ENCODE assay signal across 9 cellular contexts in genomic region chr22:46769191-46769675, GRCh38. TPM values are rescaled to one million over a fixed set of nuclear protein-coding genes. Genes with fewer than 3 reads are reported as not detected.
DNase-seq lines count a peak whose midpoint lies in the region; ATAC-seq, FAIRE-seq and TF ChIP-seq lines count a peak whose summit lies in the region.
"Had no signal": no experiment of that assay in that cellular context is flagged by ENCODE, and none has a peak within 500 bp of the region (broad histone marks: within the 10 kb centered on the region; RNA-seq: fewer than 3 reads in every experiment).

No MANE protein-coding gene starts in this region.

- TF ChIP-seq CTCF in OCI-LY1 (IDR thresholded peaks at IDR 0.05; ENCODE audit: low read length) = no peak

- no peak overlapping the region for H2AFZ ChIP-seq in OCI-LY1 (ENCODE audit: low read length)

- H3K4me3 Mint-ChIP-seq in stimulated activated memory B cell treated with anti-CD40 and anti-IgM and Interleukin-4, amounts not matched to agents 10 μg/mL and 1 μg/mL and 100 μg/mL, for 72 hours = peak overlapping the region; percentile 71

- H3K27me3 ChIP-seq in OCI-LY1 (ENCODE audit: insufficient read depth, low read length) = no peaks in the 10 kb centered on the region

- H3K9me3 ChIP-seq in OCI-LY1 (ENCODE audit: low read length) = no peaks in the 10 kb centered on the region
- H3K9me3 ChIP-seq: A549 had no signal

- peak overlapping the region; percentile 69 for H3K4me2 ChIP-seq in OCI-LY1 (ENCODE audit: low read length)
- H3K4me2 ChIP-seq: A549 had no signal

- intact Hi-C loops in Right ventricle myocardium superior (cut with DNase I) = no loop called here

- peak overlapping the region; percentile 97 for H3K27ac ChIP-seq in OCI-LY1 (ENCODE audit: low read depth, low read length, poor library complexity, severe bottlenecking)
- H3K27ac ChIP-seq: A549 had no signal

- H3K4me1 Mint-ChIP-seq in stimulated activated memory B cell treated with anti-CD40 and anti-IgM and Interleukin-4, amounts not matched to agents 10 μg/mL and 1 μg/mL and 100 μg/mL, for 72 hours = peaks cover 84% of the 10 kb centered on the region

- H3K9ac ChIP-seq in OCI-LY1 (ENCODE audit: low read length) = peak overlapping the region; percentile 69

- peak overlapping the region; percentile 51 for H3K4me3 ChIP-seq in OCI-LY1 (ENCODE audit: low read depth, low read length, poor library complexity, severe bottlenecking)
- H3K4me3 ChIP-seq: A549 had no signal

- H3K27me3 Mint-ChIP-seq in stimulated activated memory B cell treated with anti-CD40 and anti-IgM and Interleukin-4, amounts not matched to agents 10 μg/mL and 1 μg/mL and 100 μg/mL, for 72 hours = no peaks in the 10 kb centered on the region

- H3F3A ChIP-seq in OCI-LY1 (ENCODE audit: insufficient read depth, low read length) = no peaks in the 10 kb centered on the region

- H3K4me1 ChIP-seq in OCI-LY1 (ENCODE audit: insufficient read depth, low read length, severe bottlenecking) = peaks cover 81% of the 10 kb centered on the region

- H4K20me1 ChIP-seq in OCI-LY1 (ENCODE audit: insufficient read depth, low read length) = no peaks in the 10 kb centered on the region

- H3K27ac Mint-ChIP-seq in stimulated activated memory B cell treated with anti-CD40 and anti-IgM and Interleukin-4, amounts not matched to agents 10 μg/mL and 1 μg/mL and 100 μg/mL, for 72 hours = peak overlapping the region; percentile 91

- peaks cover 33% of the 10 kb centered on the region for H3K36me3 Mint-ChIP-seq in stimulated activated memory B cell treated with anti-CD40 and anti-IgM and Interleukin-4, amounts not matched to agents 10 μg/mL and 1 μg/mL and 100 μg/mL, for 72 hours

- no peak for FAIRE-seq in RCC 7860 (lab: Jason Lieb, UNC)
- FAIRE-seq: A549 had no signal

- DNase-seq in NCI-H2081 (lab: John Stamatoyannopoulos, UW) = peak; percentile 66 to 83
- no peak for DNase-seq in NCI-H2081 treated with DMSO at 0.1 percent for 48 hours (lab: John Stamatoyannopoulos, UW)
- peak; percentile 75 for DNase-seq in Right ventricle myocardium superior
- DNase-seq in iPS-NIHi7 (ENCODE audit: extremely low spot score) = no peak
- DNase-seq in RCC 7860 (ENCODE audit: low spot score) = no peak
- no peak for DNase-seq in hepatic stellate cell (ENCODE audit: low spot score)

- H3K36me3 ChIP-seq in OCI-LY1 (ENCODE audit: insufficient read depth, low read length) = no peaks in the 10 kb centered on the region

- no peaks in the 10 kb centered on the region for H3K9me3 Mint-ChIP-seq in stimulated activated memory B cell treated with anti-CD40 and anti-IgM and Interleukin-4, amounts not matched to agents 10 μg/mL and 1 μg/mL and 100 μg/mL, for 72 hours

- peak; percentile 66 for ATAC-seq in Right ventricle myocardium superior (ENCODE audit: poor library complexity)
- ATAC-seq in stimulated activated memory B cell treated with anti-CD40 and anti-IgM and Interleukin-4, amounts not matched to agents 10 μg/mL and 1 μg/mL and 100 μg/mL, for 72 hours = peak; percentile 55
- ATAC-seq: A549 had no signal

- H3K79me2 ChIP-seq in OCI-LY1 (ENCODE audit: insufficient read depth, low read length) = peaks cover 21% of the 10 kb centered on the region

- H3K9me2 ChIP-seq in OCI-LY1 (ENCODE audit: low read depth, low read length) = no peaks in the 10 kb centered on the region

RNA-seq across cellular contexts. Expression of gene TBC1D22A, which starts 6.8 kb away (rescaled TPM):
- total RNA-seq in Right ventricle myocardium superior = 14.0 TPM

RNA-seq across cellular contexts. Expression of gene CERK, which starts 31.2 kb away (rescaled TPM):
- 69.0 TPM for total RNA-seq in Right ventricle myocardium superior

Comparison
In these comparisons a context has a peak if more than half of its experiments do, and no peak if none do; other contexts are left out.
1. DNase-seq: peak in NCI-H2081 (2 of 2) and Right ventricle myocardium superior (single experiment); none in NCI-H2081 treated with DMSO at 0.1 percent for 48 hours (single experiment), iPS-NIHi7 (single experiment), RCC 7860 (single experiment) and hepatic stellate cell (single experiment).